8 cellular contexts compared by ENCODE assay signal in the genomic region with DNA sequence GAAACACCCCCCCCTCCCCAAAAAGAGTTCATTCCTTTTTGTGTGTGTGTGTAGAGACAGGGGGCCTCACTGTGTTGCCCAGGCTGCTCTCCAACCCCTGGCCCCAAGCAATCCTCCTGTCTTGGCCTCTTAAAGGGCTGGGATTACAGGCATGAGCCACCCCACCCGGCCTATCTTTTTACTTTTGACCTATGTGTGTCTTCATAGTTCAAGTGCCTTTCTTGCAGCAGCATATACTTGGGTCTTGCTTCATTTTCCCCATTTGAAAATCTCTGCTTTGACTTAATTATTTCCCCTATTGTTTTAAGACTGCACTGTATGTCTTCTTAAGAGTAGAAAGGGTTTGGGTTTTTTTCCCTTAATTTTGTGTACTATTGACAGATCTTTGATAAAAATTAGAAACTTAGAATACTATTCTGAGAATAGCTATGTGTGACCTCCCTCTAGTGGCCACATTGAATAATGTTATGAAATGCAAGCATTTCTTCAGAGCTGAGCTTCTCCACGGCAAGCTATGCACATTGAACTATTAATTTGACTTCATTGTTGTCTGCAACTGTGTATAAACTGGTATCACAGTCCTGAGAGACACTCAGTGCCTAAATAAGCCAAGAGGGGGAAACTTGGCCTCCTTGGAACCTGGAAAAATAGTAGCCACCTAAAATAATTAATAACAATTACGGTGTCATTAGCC. TPM values are rescaled to one million over a fixed set of nuclear protein-coding genes. Genes with fewer than 3 reads are reported as not detected.
DNase-seq lines count a peak whose midpoint lies in the region; ATAC-seq and TF ChIP-seq lines count a peak whose summit lies in the region.

No MANE protein-coding gene starts in this region.

- peaks cover 8% of the 10 kb centered on the region for H3K27me3 Mint-ChIP-seq in neural progenitor cell (ENCODE audit: insufficient read depth, low read depth)

- H3K79me2 ChIP-seq in KMS-11 (ENCODE audit: insufficient read depth, low read depth) (no peaks in the 10 kb centered on the region), neural progenitor cell (ENCODE audit: low read depth) (no peaks in the 10 kb centered on the region)

- H3K4me1 ChIP-seq in KMS-11 (ENCODE audit: low read depth, poor library complexity, severe bottlenecking) (peaks cover 8% of the 10 kb centered on the region), neural progenitor cell (no peaks in the 10 kb centered on the region)

- no peak overlapping the region for H3K4me3 Mint-ChIP-seq in neural progenitor cell

- no peaks in the 10 kb centered on the region for H3K9me3 ChIP-seq in neural progenitor cell (ENCODE audit: low read depth)

- ATAC-seq in GM19397 (IDR thresholded peaks at IDR 0.05; ENCODE audit: unreplicated experiment), result peak; percentile 73
- ATAC-seq in HG03457 (IDR thresholded peaks at IDR 0.05; ENCODE audit: unreplicated experiment), result no peak
- no peak for ATAC-seq in GM18519 (IDR thresholded peaks at IDR 0.05; ENCODE audit: low FRiP score, unreplicated experiment)

- no peaks in the 10 kb centered on the region for H3K36me3 Mint-ChIP-seq in neural progenitor cell

- DNase-seq in Caki2 (ENCODE audit: low read depth) (peak; percentile 38), SKM-1 treated with dmso at 0.1 percent for 144 hours (lab: John Stamatoyannopoulos, UW; ENCODE audit: unreplicated experiment) (peak; percentile 19), fibroblast of mammary gland (ENCODE audit: low read depth) (peak; percentile 62), neural progenitor cell (ENCODE audit: low spot score) (peak; percentile 67)

- H3K27ac ChIP-seq in KMS-11, result no peak overlapping the region
- H3K27ac ChIP-seq in neural progenitor cell, result no peak overlapping the region

- no peak overlapping the region for H3K27ac Mint-ChIP-seq in neural progenitor cell

- no peak overlapping the region for H3K9ac ChIP-seq in KMS-11
- H3K9ac ChIP-seq in neural progenitor cell, result no peak overlapping the region

- no peaks in the 10 kb centered on the region; the same call in 1 of the 2 replicates for H3K36me3 ChIP-seq in KMS-11 (ENCODE audit: insufficient read depth)
- no peaks in the 10 kb centered on the region for H3K36me3 ChIP-seq in neural progenitor cell

- TF ChIP-seq CTCF in KMS-11 (conservative IDR thresholded peaks at IDR 0.05; ENCODE audit: low read depth, low read length) (peak; percentile 99), fibroblast of mammary gland (conservative IDR thresholded peaks at IDR 0.05; ENCODE audit: control insufficient read depth, insufficient read depth, low read depth, low read length) (peak; percentile 68), neural progenitor cell (IDR thresholded peaks at IDR 0.05) (peak; percentile 90)

- in situ Hi-C loops in Caki2 (cut with HindIII; ENCODE audit: low pct_unique_long_range_greater_than_20kb, low sequenced_read_pairs), result no loop called here

- H2AFZ ChIP-seq in KMS-11 (ENCODE audit: low read depth) (no peak overlapping the region), neural progenitor cell (replicated peaks) (no peak overlapping the region)

- no peaks in the 10 kb centered on the region for H3F3A ChIP-seq in neural progenitor cell (ENCODE audit: low read depth)

- H3K9me3 Mint-ChIP-seq in neural progenitor cell, result no peaks in the 10 kb centered on the region

- no peaks in the 10 kb centered on the region for H3K4me1 Mint-ChIP-seq in neural progenitor cell

- H3K4me2 ChIP-seq in KMS-11 (no peak overlapping the region), neural progenitor cell (no peak overlapping the region)

- no peaks in the 10 kb centered on the region for H3K27me3 ChIP-seq in KMS-11 (ENCODE audit: insufficient read depth, low read depth)
- peaks cover 7% of the 10 kb centered on the region for H3K27me3 ChIP-seq in neural progenitor cell

- H4K20me1 ChIP-seq in KMS-11 (ENCODE audit: insufficient read depth), result no peaks in the 10 kb centered on the region
- no peaks in the 10 kb centered on the region for H4K20me1 ChIP-seq in neural progenitor cell (ENCODE audit: low read depth)

- no peak overlapping the region for H3K4me3 ChIP-seq in KMS-11 (IDR thresholded peaks at IDR 0.05; ENCODE audit: insufficient read depth, low read depth, low read length)
- no peak overlapping the region for H3K4me3 ChIP-seq in fibroblast of mammary gland (ENCODE audit: control insufficient read depth, low read depth, low read length)
- H3K4me3 ChIP-seq in neural progenitor cell, result no peak overlapping the region

RNA-seq across cellular contexts. Expression of a gene that starts 8.7 kb away (rescaled TPM):
- total RNA-seq in Caki2 (2014; rRNA removed; shearing (Covaris generic); ENCODE audit: low replicate concordance), result 13.2 and 23.3 TPM in 2 replicates
- 14.7 and 21.2 TPM in 2 replicates for total RNA-seq in neural progenitor cell (ENCODE audit: low replicate concordance)
